10 cellular contexts compared by ENCODE assay signal in the genomic region with DNA sequence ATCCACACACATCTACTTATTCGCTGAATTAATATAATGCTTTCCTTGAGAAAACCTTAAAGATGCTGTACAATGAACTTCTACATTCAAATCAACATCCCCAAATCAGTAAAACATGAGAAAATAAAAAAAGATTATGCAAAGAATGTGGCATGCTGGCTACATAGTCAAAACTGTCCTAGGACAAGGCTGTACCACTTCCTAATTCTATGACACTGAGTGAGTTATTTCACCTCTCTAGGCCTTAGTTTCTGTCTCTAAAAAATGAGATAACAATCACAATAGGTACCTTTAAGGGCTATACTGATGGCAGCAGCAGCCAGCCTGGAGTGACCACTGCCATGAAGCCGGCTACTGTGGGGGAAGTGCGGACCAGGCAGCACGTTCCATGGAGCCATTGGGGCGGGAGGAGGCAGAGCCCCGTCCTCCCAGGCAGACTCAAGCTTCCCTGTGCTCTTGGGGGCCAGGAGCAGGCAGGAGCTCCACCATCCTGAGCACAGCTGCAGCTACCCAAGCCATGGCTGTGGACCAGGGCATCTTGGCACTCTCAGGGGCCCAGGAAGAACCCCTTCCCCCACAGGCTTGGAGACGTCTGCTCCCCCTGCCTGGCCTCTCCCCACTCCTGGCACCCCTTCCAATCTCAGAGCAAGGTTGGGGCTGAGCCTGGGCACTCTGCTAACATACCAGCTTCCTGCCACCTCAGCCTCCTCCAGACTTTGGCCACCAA.
DNase-seq lines count a peak whose midpoint lies in the region; ATAC-seq and TF ChIP-seq lines count a peak whose summit lies in the region.
"Had no signal": no experiment of that assay in that cellular context is flagged by ENCODE, and none has a peak within 500 bp of the region (broad histone marks: within the 10 kb centered on the region; RNA-seq: fewer than 3 reads in every experiment).

No MANE protein-coding gene starts in this region.

- H3K4me1 ChIP-seq in endodermal cell (ENCODE audit: control insufficient read depth, insufficient read depth, low read length) (peaks cover 27% of the 10 kb centered on the region), hepatocyte (ENCODE audit: insufficient read depth) (no peaks in the 10 kb centered on the region)

- H3K4me3 Mint-ChIP-seq in endodermal cell: no peak overlapping the region
- H3K4me3 Mint-ChIP-seq: activated T-cell treated with anti-CD3 and anti-CD28 coated beads, Interleukin-2, amount 50 U/mL, for 24 hours had no signal

- TF ChIP-seq CTCF in endodermal cell (conservative IDR thresholded peaks at IDR 0.05): no peak
- TF ChIP-seq CTCF in hepatocyte (IDR thresholded peaks at IDR 0.05; ENCODE audit: poor library complexity): no peak

- H3K27me3 Mint-ChIP-seq in endodermal cell (ENCODE audit: insufficient read depth): no peaks in the 10 kb centered on the region

- peaks cover 79% of the 10 kb centered on the region for H3K79me2 ChIP-seq in hepatocyte

- no peak overlapping the region for H3K4me2 ChIP-seq in hepatocyte

- H3K9me3 Mint-ChIP-seq in endodermal cell: no peaks in the 10 kb centered on the region
- H3K9me3 Mint-ChIP-seq: activated T-cell treated with anti-CD3 and anti-CD28 coated beads, Interleukin-2, amount 50 U/mL, for 24 hours had no signal

- no peaks in the 10 kb centered on the region for H4K20me1 ChIP-seq in hepatocyte (ENCODE audit: insufficient read depth, poor library complexity, severe bottlenecking)

- H3K27me3 ChIP-seq in endodermal cell (ENCODE audit: control insufficient read depth, insufficient read depth, low read length, poor library complexity, severe bottlenecking) (no peaks in the 10 kb centered on the region), hepatocyte (no peaks in the 10 kb centered on the region)

- ATAC-seq in GM18511 (IDR thresholded peaks at IDR 0.05; ENCODE audit: unreplicated experiment) (peak; percentile 91), GM21526 (IDR thresholded peaks at IDR 0.05; ENCODE audit: low FRiP score, unreplicated experiment) (peak; percentile 96), HG03108 (IDR thresholded peaks at IDR 0.05; ENCODE audit: unreplicated experiment) (peak; percentile 86), SK-N-SH treated with all-trans-retinoic acid at 6 μM for 48 hours (no peak; the same call in 2 of the 3 replicates)

- H3K4me3 ChIP-seq in endodermal cell (ENCODE audit: low read length): no peak overlapping the region
- no peak overlapping the region for H3K4me3 ChIP-seq in hepatocyte

- no peak overlapping the region for H3K27ac Mint-ChIP-seq in endodermal cell
- H3K27ac Mint-ChIP-seq: activated T-cell treated with anti-CD3 and anti-CD28 coated beads, Interleukin-2, amount 50 U/mL, for 24 hours had no signal

- H3K9me2 ChIP-seq in hepatocyte (replicated peaks; ENCODE audit: insufficient read depth): no peaks in the 10 kb centered on the region

- H3K9me3 ChIP-seq in endodermal cell (ENCODE audit: control insufficient read depth, low read length) (no peaks in the 10 kb centered on the region), hepatocyte (ENCODE audit: low read depth) (no peaks in the 10 kb centered on the region)

- H3K9ac ChIP-seq in endodermal cell (ENCODE audit: extremely low read depth, low read length, poor library complexity, severe bottlenecking): no peak overlapping the region

- H3K36me3 Mint-ChIP-seq in endodermal cell (ENCODE audit: low read depth): peaks cover 16% of the 10 kb centered on the region

- H2AFZ ChIP-seq in hepatocyte: no peak overlapping the region

- H3K4me1 Mint-ChIP-seq in endodermal cell: peaks cover 57% of the 10 kb centered on the region

- H3K36me3 ChIP-seq in endodermal cell (ENCODE audit: control insufficient read depth, insufficient read depth, low read length): peaks cover 23% of the 10 kb centered on the region
- no peaks in the 10 kb centered on the region for H3K36me3 ChIP-seq in hepatocyte (replicated peaks; ENCODE audit: insufficient read depth, low read depth)

- H3K27ac ChIP-seq in endodermal cell (ENCODE audit: low read depth, low read length): no peak overlapping the region
- no peak overlapping the region for H3K27ac ChIP-seq in hepatocyte

- DNase-seq in endodermal cell: peak; percentile 63
- DNase-seq in activated gamma-delta T cell treated with Interleukin-2 at 50 U/mL for 16 hours: no peak
- DNase-seq in hepatocyte (ENCODE audit: low spot score): no peak
- no peak for DNase-seq in SIG-M5 treated with dmso at 0.1 percent for 504 hours (lab: John Stamatoyannopoulos, UW; ENCODE audit: unreplicated experiment)
- DNase-seq: activated T-cell treated with anti-CD3 and anti-CD28 coated beads, Interleukin-2, amount 50 U/mL, for 24 hours; COR-L47 had no signal

- WGBS in endodermal cell (ENCODE audit: insufficient coverage in 1 of 2, insufficient read length in 1 of 2), 2 experiments: 73 to 84% methylated on average over 2 to 7 of the region's 7 CpGs
- WGBS in hepatocyte (ENCODE audit: low lambda C conversion rate, missing lambda C conversion rate): 74% methylated on average over 7 of the region's 7 CpGs

TF ChIP-seq in SK-N-SH treated with all-trans-retinoic acid at 6 μM for 48 hours, 23 proteins besides CTCF, POLR2A, EP300 and RAD21:
- TF ChIP-seq ESRRG (CRISPR knock-in tag; IDR thresholded peaks at IDR 0.05): no peak
- no peak for TF ChIP-seq GLIS3 (CRISPR knock-in tag; IDR thresholded peaks at IDR 0.05)
- no peak for TF ChIP-seq ZNF70 (CRISPR knock-in tag; IDR thresholded peaks at IDR 0.05)
- TF ChIP-seq ZFP30 (CRISPR knock-in tag; IDR thresholded peaks at IDR 0.05): no peak
- TF ChIP-seq CSDC2 (CRISPR knock-in tag; IDR thresholded peaks at IDR 0.05): no peak
- no peak for TF ChIP-seq TOX (CRISPR knock-in tag; IDR thresholded peaks at IDR 0.05; ENCODE audit: borderline replicate concordance)
- TF ChIP-seq TCF4 (CRISPR knock-in tag; IDR thresholded peaks at IDR 0.05; ENCODE audit: borderline replicate concordance): no peak
TF ChIP-seq in SK-N-SH treated with all-trans-retinoic acid at 6 μM for 48 hours: peak in this region for 0.
